Comparison of ENCODE assay signal across 1 cellular context in genomic region chr19:1663854-1664253, GRCh38.
TF ChIP-seq lines count a peak whose summit lies in the region.

No MANE protein-coding gene starts in this region.

TF ChIP-seq in GM12878, 131 proteins besides CTCF, POLR2A, EP300 and RAD21 (continued from another document and continues in another):
- TF ChIP-seq MLLT1 (IDR thresholded peaks at IDR 0.05) (no peak), NRF1 (conservative IDR thresholded peaks at IDR 0.05; ENCODE audit: low read depth, low read length) (no peak), BCLAF1 (IDR thresholded peaks at IDR 0.05) (no peak), NFXL1 (IDR thresholded peaks at IDR 0.05; ENCODE audit: borderline replicate concordance) (no peak), HDGF (IDR thresholded peaks at IDR 0.05) (no peak), SREBF1 (IDR thresholded peaks at IDR 0.05; ENCODE audit: low read length) (no peak), SMAD1 (IDR thresholded peaks at IDR 0.05; ENCODE audit: low read depth, partially characterized antibody) (no peak), ZBTB33 (IDR thresholded peaks at IDR 0.05) (no peak), RUNX3 (IDR thresholded peaks at IDR 0.05; ENCODE audit: low read length) (peak; percentile 92), ATF7 (IDR thresholded peaks at IDR 0.05; ENCODE audit: low read depth) (no peak), TCF3 (IDR thresholded peaks at IDR 0.05; ENCODE audit: borderline replicate concordance, insufficient read depth, low read depth, low read length) (no peak), BRCA1 (IDR thresholded peaks at IDR 0.05; ENCODE audit: low read depth, low read length) (no peak), TARDBP (IDR thresholded peaks at IDR 0.05; ENCODE audit: borderline replicate concordance) (no peak), NFYA (IDR thresholded peaks at IDR 0.05; ENCODE audit: borderline replicate concordance, low read depth, low read length) (no peak), STAT1 (conservative IDR thresholded peaks at IDR 0.05) (no peak), POU2F2 (IDR thresholded peaks at IDR 0.05; ENCODE audit: borderline replicate concordance, low read depth, low read length) (no peak), EZH2 (IDR thresholded peaks at IDR 0.05; ENCODE audit: borderline replicate concordance, control insufficient read depth, low read depth, low read length) (no peak), ZNF217 (IDR thresholded peaks at IDR 0.05) (peak; percentile 95), BACH1 (IDR thresholded peaks at IDR 0.05; ENCODE audit: borderline replicate concordance) (peak; percentile 54; the same call in 1 of the 2 replicates), ATF3 (IDR thresholded peaks at IDR 0.05; ENCODE audit: borderline replicate concordance, extremely low read depth, low read depth, low read length) (no peak), BCL3 (IDR thresholded peaks at IDR 0.05; ENCODE audit: borderline replicate concordance, insufficient read depth, low read depth, low read length, poor library complexity, severe bottlenecking) (peak; percentile 95), PRDM15 (CRISPR knock-in tag; IDR thresholded peaks at IDR 0.05) (no peak), PKNOX1 (IDR thresholded peaks at IDR 0.05) (0 out of 2 replicates have a peak, but pooled peaks have one; percentile 9), YBX1 (IDR thresholded peaks at IDR 0.05) (no peak), CREM (IDR thresholded peaks at IDR 0.05; ENCODE audit: low read depth) (peak; percentile 66), ATF2 (IDR thresholded peaks at IDR 0.05; ENCODE audit: low read length) (no peak; the same call in 1 of the 2 replicates), POLR2AphosphoS2 (IDR thresholded peaks at IDR 0.05; ENCODE audit: low read depth, low read length) (no peak), ZBTB40 (IDR thresholded peaks at IDR 0.05; ENCODE audit: borderline replicate concordance) (no peak), WRNIP1 (IDR thresholded peaks at IDR 0.05; ENCODE audit: borderline replicate concordance, low read depth, low read length) (no peak), SIX5 (IDR thresholded peaks at IDR 0.05; ENCODE audit: low read depth, low read length, severe bottlenecking) (no peak), PAX5 (IDR thresholded peaks at IDR 0.05; ENCODE audit: borderline replicate concordance, low read depth, low read length) (no peak), E4F1 (IDR thresholded peaks at IDR 0.05; ENCODE audit: borderline replicate concordance, partially characterized antibody) (no peak), ESRRA (IDR thresholded peaks at IDR 0.05; ENCODE audit: low read length) (no peak), ZBED1 (IDR thresholded peaks at IDR 0.05; ENCODE audit: borderline replicate concordance) (peak; percentile 53; the same call in 1 of the 2 replicates), PAX8 (IDR thresholded peaks at IDR 0.05) (no peak), CBX3 (IDR thresholded peaks at IDR 0.05; ENCODE audit: borderline replicate concordance, low read depth) (no peak), HDAC6 (IDR thresholded peaks at IDR 0.05; ENCODE audit: unreplicated experiment) (no peak), SIN3A (IDR thresholded peaks at IDR 0.05; ENCODE audit: low read depth, low read length) (no peak), ZSCAN29 (IDR thresholded peaks at IDR 0.05) (no peak)
